ENCODE assay signal across 8 cellular contexts in the genomic region with DNA sequence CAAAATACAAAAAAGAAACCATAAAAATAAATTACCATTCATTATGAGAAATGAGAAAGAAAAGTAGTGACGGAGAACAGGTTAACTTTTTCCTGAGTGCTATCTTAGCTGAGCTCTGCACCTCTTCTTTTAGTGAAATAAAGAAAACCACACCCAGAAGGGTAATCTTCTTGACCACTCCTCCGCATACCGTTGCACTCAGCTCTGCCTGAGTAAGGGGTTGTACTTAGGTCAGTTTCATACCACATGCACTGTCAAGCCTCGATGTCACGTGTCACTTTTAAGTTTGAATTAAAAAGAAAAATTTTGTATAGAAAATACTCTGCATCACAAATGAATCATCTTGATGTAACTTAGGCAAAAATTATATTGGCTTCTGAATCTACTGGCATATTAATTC. TPM values are rescaled to one million over a fixed set of nuclear protein-coding genes. Genes with fewer than 3 reads are reported as not detected.
DNase-seq lines count a peak whose midpoint lies in the region; ATAC-seq, FAIRE-seq and TF ChIP-seq lines count a peak whose summit lies in the region.

No MANE protein-coding gene starts in this region.

- H3K9me3 ChIP-seq in ES-I3 (ENCODE audit: control insufficient read depth, insufficient read depth, low read length) (no peaks in the 10 kb centered on the region; the same call in 1 of the 2 replicates), astrocyte (ENCODE audit: insufficient read depth, low read depth, low read length) (no peaks in the 10 kb centered on the region), mesenchymal stem cell (ENCODE audit: control insufficient read depth, low read length) (no peaks in the 10 kb centered on the region), uterus (no peaks in the 10 kb centered on the region)

- no peak overlapping the region for H4K8ac ChIP-seq in mesenchymal stem cell (ENCODE audit: low read length)

- no peak for TF ChIP-seq CTCF in astrocyte (IDR thresholded peaks at IDR 0.05; ENCODE audit: insufficient read depth, low read depth, low read length)
- no peak for TF ChIP-seq CTCF in uterus (IDR thresholded peaks at IDR 0.05)

- no peak overlapping the region for H3K18ac ChIP-seq in mesenchymal stem cell (ENCODE audit: low read depth in 1 of 2, low read length in 2 of 2)

- peaks cover 4% of the 10 kb centered on the region for H3K79me1 ChIP-seq in mesenchymal stem cell (replicated peaks; ENCODE audit: low read length, poor library complexity, severe bottlenecking)

- peaks cover 67% of the 10 kb centered on the region for H3K79me2 ChIP-seq in astrocyte (ENCODE audit: insufficient read depth, low read length)

- H2BK15ac ChIP-seq in mesenchymal stem cell (ENCODE audit: low read depth, poor library complexity, severe bottlenecking), result no peak overlapping the region

- no peak overlapping the region for H4K91ac ChIP-seq in mesenchymal stem cell (ENCODE audit: low read length)

- peaks cover 9% of the 10 kb centered on the region for H3K36me3 Mint-ChIP-seq in astrocyte (ENCODE audit: low read depth, unreplicated experiment)

- no peak for FAIRE-seq in astrocyte (lab: Jason Lieb, UNC)

- peak overlapping the region; percentile 90 for H3K4me2 ChIP-seq in astrocyte (ENCODE audit: low read length)
- H3K4me2 ChIP-seq in mesenchymal stem cell (ENCODE audit: low read length, poor library complexity, severe bottlenecking), result peak overlapping the region; percentile 78

- peak overlapping the region; percentile 99; the same call in 1 of the 2 replicates for H3K9ac ChIP-seq in ES-I3 (ENCODE audit: low read depth, low read length)
- peak overlapping the region; percentile 94 for H3K9ac ChIP-seq in astrocyte (ENCODE audit: low read length)
- H3K9ac ChIP-seq in mesenchymal stem cell (ENCODE audit: low read length), result no peak overlapping the region

- peak overlapping the region; percentile 79 for H3K4me3 ChIP-seq in astrocyte (ENCODE audit: insufficient read depth, low read depth, low read length)
- H3K4me3 ChIP-seq in mesenchymal stem cell (ENCODE audit: insufficient read depth in 1 of 2, low read depth in 1 of 2, low read length in 2 of 2), result no peak overlapping the region
- H3K4me3 ChIP-seq in uterus, result no peak overlapping the region

- no peak overlapping the region for H2BK120ac ChIP-seq in mesenchymal stem cell (ENCODE audit: low read depth, low read length)

- peak overlapping the region; percentile 91 for H3K4me3 Mint-ChIP-seq in astrocyte (ENCODE audit: unreplicated experiment)

- peaks cover 65% of the 10 kb centered on the region for H4K20me1 ChIP-seq in astrocyte (ENCODE audit: insufficient read depth, low read length)

- no peak overlapping the region for H3K4ac ChIP-seq in mesenchymal stem cell (ENCODE audit: low read depth in 1 of 2, low read length in 2 of 2)

- WGBS in mesenchymal stem cell, result 100% methylated on average over 1 of the region's 5 CpGs

- no peak overlapping the region for H2BK5ac ChIP-seq in mesenchymal stem cell (ENCODE audit: low read depth, low read length, poor library complexity, severe bottlenecking)

- H3K14ac ChIP-seq in mesenchymal stem cell (ENCODE audit: low read length in 2 of 2), result no peak overlapping the region

- H3K27ac ChIP-seq in astrocyte (ENCODE audit: low read depth, low read length) (peak overlapping the region; percentile 14), mesenchymal stem cell (ENCODE audit: low read length, poor library complexity, severe bottlenecking) (no peak overlapping the region), uterus (no peak overlapping the region)

- no peaks in the 10 kb centered on the region for H3K9me3 Mint-ChIP-seq in astrocyte (ENCODE audit: unreplicated experiment)

- no peaks in the 10 kb centered on the region for H3K27me3 Mint-ChIP-seq in astrocyte (ENCODE audit: low read depth, unreplicated experiment)

- H2AK5ac ChIP-seq in mesenchymal stem cell (ENCODE audit: low read length, severe bottlenecking), result no peak overlapping the region

- H3K27me3 ChIP-seq in astrocyte (ENCODE audit: insufficient read depth, low read length), result no peaks in the 10 kb centered on the region
- H3K27me3 ChIP-seq in mesenchymal stem cell (ENCODE audit: control insufficient read depth in 1 of 2, insufficient read depth in 1 of 2, low read length in 2 of 2), result no peaks in the 10 kb centered on the region
- H3K27me3 ChIP-seq in uterus, result no peaks in the 10 kb centered on the region

- H3K36me3 ChIP-seq in ES-I3 (ENCODE audit: insufficient read depth, low read length) (peaks cover 27% of the 10 kb centered on the region), astrocyte (ENCODE audit: insufficient read depth, low read length) (peaks cover 3% of the 10 kb centered on the region), mesenchymal stem cell (ENCODE audit: control insufficient read depth in 1 of 2, insufficient read depth in 2 of 2, low read depth in 1 of 2, low read length in 2 of 2) (peaks cover 0 to 8% of the 10 kb centered on the region in 2 experiments), uterus (no peaks in the 10 kb centered on the region)

- peaks cover 39% of the 10 kb centered on the region for H3K4me1 ChIP-seq in ES-I3 (ENCODE audit: insufficient read depth, low read length)
- peaks cover 27% of the 10 kb centered on the region for H3K4me1 ChIP-seq in astrocyte (ENCODE audit: insufficient read depth, low read length)
- peaks cover 24% of the 10 kb centered on the region for H3K4me1 ChIP-seq in mesenchymal stem cell (ENCODE audit: control insufficient read depth, insufficient read depth, low read depth, low read length)
- H3K4me1 ChIP-seq in uterus, result no peaks in the 10 kb centered on the region

- H2AFZ ChIP-seq in astrocyte (ENCODE audit: low read depth, low read length), result no peak overlapping the region
- H2AFZ ChIP-seq in mesenchymal stem cell (ENCODE audit: low read depth, low read length), result no peak overlapping the region

- peak; percentile 14 for ATAC-seq in HG03045 (IDR thresholded peaks at IDR 0.05; ENCODE audit: unreplicated experiment)
- no peak for ATAC-seq in HG03139 (IDR thresholded peaks at IDR 0.05; ENCODE audit: unreplicated experiment)
- no peak for ATAC-seq in HG03354 (IDR thresholded peaks at IDR 0.05; ENCODE audit: poor library complexity, severe bottlenecking, unreplicated experiment)

- peaks cover 47% of the 10 kb centered on the region for H3K4me1 Mint-ChIP-seq in astrocyte (ENCODE audit: low read depth, unreplicated experiment)

- no peak overlapping the region for H3K23ac ChIP-seq in mesenchymal stem cell (ENCODE audit: low read length in 2 of 2)

- DNase-seq in astrocyte (ENCODE audit: low read depth) (no peak), mesenchymal stem cell (no peak), NCI-H2107 (lab: John Stamatoyannopoulos, UW) (no peak), uterus (no peak)

- TF ChIP-seq POLR2A in uterus (IDR thresholded peaks at IDR 0.05), result no peak

- no peak overlapping the region for H2BK12ac ChIP-seq in mesenchymal stem cell (ENCODE audit: low read length in 2 of 2)

- intact Hi-C loops in uterus (cut with DNase I; ENCODE audit: low total_unique reads), result no loop called here

- peak overlapping the region; percentile 70 for H3K27ac Mint-ChIP-seq in astrocyte (ENCODE audit: unreplicated experiment)

RNA-seq across cellular contexts. Expression of a gene that starts 2.8 kb away (rescaled TPM):
- total RNA-seq in astrocyte (171 and 254 TPM in 2 replicates), uterus (10 to 100 TPM; 27.4 to 94.0 (median 59.3) TPM)
- 45.8 TPM for polyA plus RNA-seq in mesenchymal stem cell (2013, experiment 1 of 2)
- 44.2 TPM for polyA plus RNA-seq in mesenchymal stem cell (2013, experiment 2 of 2)
